1 cellular context compared by ENCODE assay signal in genomic region chr3:32493437-32494414, GRCh38.
TF ChIP-seq lines count a peak whose summit lies in the region.

No MANE protein-coding gene starts in this region.

TF ChIP-seq in GM12878, 131 proteins besides CTCF, POLR2A, EP300 and RAD21 (continued from another document and continues in another):
- no peak for TF ChIP-seq ZBTB11 (CRISPR knock-in tag; IDR thresholded peaks at IDR 0.05)
- no peak for TF ChIP-seq E2F4 (IDR thresholded peaks at IDR 0.05; ENCODE audit: low read depth, low read length)
- TF ChIP-seq ZNF384 (IDR thresholded peaks at IDR 0.05; ENCODE audit: borderline replicate concordance, low read depth, low read length), result no peak
- no peak for TF ChIP-seq FOXK2 (IDR thresholded peaks at IDR 0.05)
- 0 out of 2 replicates have a peak, but pooled peaks have one; percentile 60 for TF ChIP-seq MEF2A (IDR thresholded peaks at IDR 0.05; ENCODE audit: insufficient read depth, low read depth, low read length)
- TF ChIP-seq EGR1 (IDR thresholded peaks at IDR 0.05; ENCODE audit: borderline replicate concordance in 1 of 2, low read depth in 2 of 2, low read length in 2 of 2), result no peak
- TF ChIP-seq MLLT1 (IDR thresholded peaks at IDR 0.05), result peak; percentile 54
- no peak for TF ChIP-seq HDAC6 (IDR thresholded peaks at IDR 0.05; ENCODE audit: unreplicated experiment)
- TF ChIP-seq RB1 (IDR thresholded peaks at IDR 0.05; ENCODE audit: borderline replicate concordance), result no peak
- no peak for TF ChIP-seq MEF2B (IDR thresholded peaks at IDR 0.05; ENCODE audit: partially characterized antibody, poor library complexity, severe bottlenecking)
- no peak for TF ChIP-seq SUZ12 (IDR thresholded peaks at IDR 0.05; ENCODE audit: unreplicated experiment)
- TF ChIP-seq SUPT20H (IDR thresholded peaks at IDR 0.05; ENCODE audit: borderline replicate concordance, control insufficient read depth, low read depth, low read length), result no peak
- TF ChIP-seq JUND (IDR thresholded peaks at IDR 0.05; ENCODE audit: low read depth, low read length), result peak; percentile 28; the same call in 1 of the 2 replicates
- TF ChIP-seq, protein P1, sequence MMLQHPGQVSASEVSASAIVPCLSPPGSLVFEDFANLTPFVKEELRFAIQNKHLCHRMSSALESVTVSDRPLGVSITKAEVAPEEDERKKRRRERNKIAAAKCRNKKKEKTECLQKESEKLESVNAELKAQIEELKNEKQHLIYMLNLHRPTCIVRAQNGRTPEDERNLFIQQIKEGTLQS (IDR thresholded peaks at IDR 0.05; ENCODE audit: borderline replicate concordance, extremely low read depth, low read depth, low read length), result no peak
- TF ChIP-seq REST (IDR thresholded peaks at IDR 0.05; ENCODE audit: low read depth, low read length), result no peak
- TF ChIP-seq SMAD1 (IDR thresholded peaks at IDR 0.05; ENCODE audit: low read depth, partially characterized antibody), result no peak
- TF ChIP-seq ATF2 (IDR thresholded peaks at IDR 0.05; ENCODE audit: low read length), result peak; percentile 83
- TF ChIP-seq, protein P2, sequence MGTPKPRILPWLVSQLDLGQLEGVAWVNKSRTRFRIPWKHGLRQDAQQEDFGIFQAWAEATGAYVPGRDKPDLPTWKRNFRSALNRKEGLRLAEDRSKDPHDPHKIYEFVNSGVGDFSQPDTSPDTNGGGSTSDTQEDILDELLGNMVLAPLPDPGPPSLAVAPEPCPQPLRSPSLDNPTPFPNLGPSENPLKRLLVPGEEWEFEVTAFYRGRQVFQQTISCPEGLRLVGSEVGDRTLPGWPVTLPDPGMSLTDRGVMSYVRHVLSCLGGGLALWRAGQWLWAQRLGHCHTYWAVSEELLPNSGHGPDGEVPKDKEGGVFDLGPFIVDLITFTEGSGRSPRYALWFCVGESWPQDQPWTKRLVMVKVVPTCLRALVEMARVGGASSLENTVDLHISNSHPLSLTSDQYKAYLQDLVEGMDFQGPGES (IDR thresholded peaks at IDR 0.05), result no peak
- no peak for TF ChIP-seq PML (IDR thresholded peaks at IDR 0.05; ENCODE audit: low read length)
- TF ChIP-seq, protein P3, sequence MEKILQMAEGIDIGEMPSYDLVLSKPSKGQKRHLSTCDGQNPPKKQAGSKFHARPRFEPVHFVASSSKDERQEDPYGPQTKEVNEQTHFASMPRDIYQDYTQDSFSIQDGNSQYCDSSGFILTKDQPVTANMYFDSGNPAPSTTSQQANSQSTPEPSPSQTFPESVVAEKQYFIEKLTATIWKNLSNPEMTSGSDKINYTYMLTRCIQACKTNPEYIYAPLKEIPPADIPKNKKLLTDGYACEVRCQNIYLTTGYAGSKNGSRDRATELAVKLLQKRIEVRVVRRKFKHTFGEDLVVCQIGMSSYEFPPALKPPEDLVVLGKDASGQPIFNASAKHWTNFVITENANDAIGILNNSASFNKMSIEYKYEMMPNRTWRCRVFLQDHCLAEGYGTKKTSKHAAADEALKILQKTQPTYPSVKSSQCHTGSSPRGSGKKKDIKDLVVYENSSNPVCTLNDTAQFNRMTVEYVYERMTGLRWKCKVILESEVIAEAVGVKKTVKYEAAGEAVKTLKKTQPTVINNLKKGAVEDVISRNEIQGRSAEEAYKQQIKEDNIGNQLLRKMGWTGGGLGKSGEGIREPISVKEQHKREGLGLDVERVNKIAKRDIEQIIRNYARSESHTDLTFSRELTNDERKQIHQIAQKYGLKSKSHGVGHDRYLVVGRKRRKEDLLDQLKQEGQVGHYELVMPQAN (conservative IDR thresholded peaks at IDR 0.05), result no peak
- peak; percentile 83 for TF ChIP-seq IKZF1 (conservative IDR thresholded peaks at IDR 0.05)
- 0 out of 2 replicates have a peak, but pooled peaks have one; percentile 45 for TF ChIP-seq ZNF217 (IDR thresholded peaks at IDR 0.05)
- TF ChIP-seq STAT1 (conservative IDR thresholded peaks at IDR 0.05), result no peak
- TF ChIP-seq ZNF207 (IDR thresholded peaks at IDR 0.05; ENCODE audit: borderline replicate concordance), result no peak
- TF ChIP-seq, protein P4, sequence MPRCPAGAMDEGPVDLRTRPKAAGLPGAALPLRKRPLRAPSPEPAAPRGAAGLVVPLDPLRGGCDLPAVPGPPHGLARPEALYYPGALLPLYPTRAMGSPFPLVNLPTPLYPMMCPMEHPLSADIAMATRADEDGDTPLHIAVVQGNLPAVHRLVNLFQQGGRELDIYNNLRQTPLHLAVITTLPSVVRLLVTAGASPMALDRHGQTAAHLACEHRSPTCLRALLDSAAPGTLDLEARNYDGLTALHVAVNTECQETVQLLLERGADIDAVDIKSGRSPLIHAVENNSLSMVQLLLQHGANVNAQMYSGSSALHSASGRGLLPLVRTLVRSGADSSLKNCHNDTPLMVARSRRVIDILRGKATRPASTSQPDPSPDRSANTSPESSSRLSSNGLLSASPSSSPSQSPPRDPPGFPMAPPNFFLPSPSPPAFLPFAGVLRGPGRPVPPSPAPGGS (IDR thresholded peaks at IDR 0.05; ENCODE audit: borderline replicate concordance, insufficient read depth, low read depth, low read length, poor library complexity, severe bottlenecking), result peak; percentile 44
- TF ChIP-seq WRNIP1 (IDR thresholded peaks at IDR 0.05; ENCODE audit: borderline replicate concordance, low read depth, low read length), result no peak
- TF ChIP-seq, protein P5, sequence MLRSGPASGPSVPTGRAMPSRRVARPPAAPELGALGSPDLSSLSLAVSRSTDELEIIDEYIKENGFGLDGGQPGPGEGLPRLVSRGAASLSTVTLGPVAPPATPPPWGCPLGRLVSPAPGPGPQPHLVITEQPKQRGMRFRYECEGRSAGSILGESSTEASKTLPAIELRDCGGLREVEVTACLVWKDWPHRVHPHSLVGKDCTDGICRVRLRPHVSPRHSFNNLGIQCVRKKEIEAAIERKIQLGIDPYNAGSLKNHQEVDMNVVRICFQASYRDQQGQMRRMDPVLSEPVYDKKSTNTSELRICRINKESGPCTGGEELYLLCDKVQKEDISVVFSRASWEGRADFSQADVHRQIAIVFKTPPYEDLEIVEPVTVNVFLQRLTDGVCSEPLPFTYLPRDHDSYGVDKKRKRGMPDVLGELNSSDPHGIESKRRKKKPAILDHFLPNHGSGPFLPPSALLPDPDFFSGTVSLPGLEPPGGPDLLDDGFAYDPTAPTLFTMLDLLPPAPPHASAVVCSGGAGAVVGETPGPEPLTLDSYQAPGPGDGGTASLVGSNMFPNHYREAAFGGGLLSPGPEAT (IDR thresholded peaks at IDR 0.05; ENCODE audit: low read depth), result peak; percentile 95
- TF ChIP-seq HDGF (IDR thresholded peaks at IDR 0.05), result peak; percentile 34; the same call in 1 of the 2 replicates
- TF ChIP-seq, protein P6, sequence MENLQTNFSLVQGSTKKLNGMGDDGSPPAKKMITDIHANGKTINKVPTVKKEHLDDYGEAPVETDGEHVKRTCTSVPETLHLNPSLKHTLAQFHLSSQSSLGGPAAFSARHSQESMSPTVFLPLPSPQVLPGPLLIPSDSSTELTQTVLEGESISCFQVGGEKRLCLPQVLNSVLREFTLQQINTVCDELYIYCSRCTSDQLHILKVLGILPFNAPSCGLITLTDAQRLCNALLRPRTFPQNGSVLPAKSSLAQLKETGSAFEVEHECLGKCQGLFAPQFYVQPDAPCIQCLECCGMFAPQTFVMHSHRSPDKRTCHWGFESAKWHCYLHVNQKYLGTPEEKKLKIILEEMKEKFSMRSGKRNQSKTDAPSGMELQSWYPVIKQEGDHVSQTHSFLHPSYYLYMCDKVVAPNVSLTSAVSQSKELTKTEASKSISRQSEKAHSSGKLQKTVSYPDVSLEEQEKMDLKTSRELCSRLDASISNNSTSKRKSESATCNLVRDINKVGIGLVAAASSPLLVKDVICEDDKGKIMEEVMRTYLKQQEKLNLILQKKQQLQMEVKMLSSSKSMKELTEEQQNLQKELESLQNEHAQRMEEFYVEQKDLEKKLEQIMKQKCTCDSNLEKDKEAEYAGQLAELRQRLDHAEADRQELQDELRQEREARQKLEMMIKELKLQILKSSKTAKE (IDR thresholded peaks at IDR 0.05; ENCODE audit: low read depth, poor library complexity, severe bottlenecking), result peak; percentile 65
- no peak for TF ChIP-seq ZNF24 (IDR thresholded peaks at IDR 0.05)
- 0 out of 4 replicates have a peak, but pooled peaks of 1 of the 2 experiments have one; percentile 28 for TF ChIP-seq CEBPB (IDR thresholded peaks at IDR 0.05; ENCODE audit: borderline replicate concordance in 1 of 2, low read depth in 2 of 2, low read length in 2 of 2)
- TF ChIP-seq CBX3 (IDR thresholded peaks at IDR 0.05; ENCODE audit: borderline replicate concordance, low read depth), result no peak
- TF ChIP-seq CREB1 (IDR thresholded peaks at IDR 0.05; ENCODE audit: low read depth), result peak; percentile 65; the same call in 1 of the 2 replicates
- peak; percentile 72 for TF ChIP-seq POU2F2 (IDR thresholded peaks at IDR 0.05; ENCODE audit: borderline replicate concordance, low read depth, low read length)
- no peak for TF ChIP-seq BRCA1 (IDR thresholded peaks at IDR 0.05; ENCODE audit: low read depth, low read length)
- peak; percentile 82 for TF ChIP-seq TBL1XR1 (IDR thresholded peaks at IDR 0.05; ENCODE audit: low read depth, low read length)
- TF ChIP-seq ZBED1 (IDR thresholded peaks at IDR 0.05; ENCODE audit: borderline replicate concordance), result peak; percentile 80; the same call in 1 of the 2 replicates
- TF ChIP-seq TCF3 (IDR thresholded peaks at IDR 0.05; ENCODE audit: borderline replicate concordance, insufficient read depth, low read depth, low read length), result peak; percentile 30; the same call in 1 of the 2 replicates
- TF ChIP-seq POLR2AphosphoS5 (IDR thresholded peaks at IDR 0.05; ENCODE audit: low read length), result no peak
- no peak for TF ChIP-seq YBX1 (IDR thresholded peaks at IDR 0.05)
